Comparison of ENCODE assay signal across 17 cellular contexts in genomic region chr5:158978061-158978745, GRCh38.
DNase-seq lines count a peak whose midpoint lies in the region; ATAC-seq, FAIRE-seq and TF ChIP-seq lines count a peak whose summit lies in the region.
"Had no signal": no experiment of that assay in that cellular context is flagged by ENCODE, and none has a peak within 500 bp of the region (broad histone marks: within the 10 kb centered on the region; RNA-seq: fewer than 3 reads in every experiment).

No MANE protein-coding gene starts in this region.

- no peaks in the 10 kb centered on the region for H3K36me3 Mint-ChIP-seq in activated naive CD4-positive, alpha-beta T cell treated with anti-CD3 and anti-CD28 coated beads, Interleukin-2, amount 10 ng/mL, durations not matched to agents 7 days and 5 days
- H3K36me3 Mint-ChIP-seq: CD4-positive, alpha-beta memory T cell had no signal

- H3K27ac ChIP-seq in C4-2B (peak overlapping the region; percentile 9; the same call in 1 of the 2 replicates), VCaP (peak overlapping the region; percentile 80), pancreas (peak overlapping the region in 2 of 4 donors; percentile 37 to 46), lower lobe of right lung (no peak overlapping the region), small intestine (ENCODE audit: low read depth in 1 of 2, low read length in 1 of 2) (no peak overlapping the region)
- H3K27ac ChIP-seq: adrenal gland, prostate gland had no signal

- H3K9me3 ChIP-seq in pancreas: no peaks in the 10 kb centered on the region
- no peaks in the 10 kb centered on the region for H3K9me3 ChIP-seq in lower lobe of right lung
- H3K9me3 ChIP-seq in small intestine (ENCODE audit: control insufficient read depth, low read depth): no peaks in the 10 kb centered on the region
- H3K9me3 ChIP-seq: adrenal gland, prostate gland had no signal

- ATAC-seq in pancreas: peak in 3 of 4 donors; percentile 50 to 66 (median 51)
- no peak for ATAC-seq in lower lobe of right lung
- ATAC-seq: stimulated activated naive B cell treated with anti-CD40 and anti-IgM and Interleukin-4, amounts not matched to agents 10 μg/mL and 1 μg/mL and 100 μg/mL, for 72 hours had no signal

- H3K9me3 Mint-ChIP-seq in activated naive CD4-positive, alpha-beta T cell treated with anti-CD3 and anti-CD28 coated beads, Interleukin-2, amount 10 ng/mL, durations not matched to agents 7 days and 5 days: no peaks in the 10 kb centered on the region
- H3K9me3 Mint-ChIP-seq: activated B cell treated with CpG ODN at 0.5 μM for 24 hours; CD4-positive, alpha-beta memory T cell; stimulated activated naive B cell treated with anti-CD40 and anti-IgM and Interleukin-4, amounts not matched to agents 10 μg/mL and 1 μg/mL and 100 μg/mL, for 72 hours had no signal

- H3K27me3 Mint-ChIP-seq in activated naive CD4-positive, alpha-beta T cell treated with anti-CD3 and anti-CD28 coated beads, Interleukin-2, amount 10 ng/mL, durations not matched to agents 7 days and 5 days: peaks cover 6% of the 10 kb centered on the region
- H3K27me3 Mint-ChIP-seq: activated B cell treated with CpG ODN at 0.5 μM for 24 hours; stimulated activated naive B cell treated with anti-CD40 and anti-IgM and Interleukin-4, amounts not matched to agents 10 μg/mL and 1 μg/mL and 100 μg/mL, for 72 hours had no signal

- H3K27me3 ChIP-seq in pancreas (no peaks in the 10 kb centered on the region), lower lobe of right lung (ENCODE audit: low read depth) (no peaks in the 10 kb centered on the region), small intestine (ENCODE audit: control insufficient read depth in 2 of 2, insufficient read depth in 2 of 2, low read length in 2 of 2) (no peaks in the 10 kb centered on the region)
- H3K27me3 ChIP-seq: adrenal gland had no signal

- CTCF ChIA-PET in activated naive CD4-positive, alpha-beta T cell treated with anti-CD3 and anti-CD28 coated beads, Interleukin-2, amount 10 ng/mL, durations not matched to agents 7 days and 5 days (lab: Charles Lee): no interaction called here

- DNase-seq in fibroblast of peridontal ligament (ENCODE audit: extremely low read depth) (peak; percentile 81), pancreas (no peak), lower lobe of right lung (no peak), small intestine (no peak), cerebellar cortex (ENCODE audit: low spot score) (no peak)
- DNase-seq in activated naive CD4-positive, alpha-beta T cell treated with anti-CD3 and anti-CD28 coated beads, Interleukin-2, amount 10 ng/mL, durations not matched to agents 7 days and 5 days: no peak
- DNase-seq: activated B cell treated with CpG ODN at 0.5 μM for 24 hours; adrenal gland; CD4-positive, alpha-beta memory T cell; KBM-7; mesendoderm; NCI-H1694 treated with DMSO at 0.1 percent for 48 hours; stimulated activated CD4-positive, alpha-beta T cell treated with anti-CD3 and anti-CD28 coated beads, Interleukin-4, amount 100 ng/mL, for 1 hour; stimulated activated naive B cell treated with anti-CD40 and anti-IgM and Interleukin-4, amounts not matched to agents 10 μg/mL and 1 μg/mL and 100 μg/mL, for 72 hours had no signal

- FAIRE-seq in pancreas (lab: Jason Lieb, UNC) (no peak), small intestine (lab: Jason Lieb, UNC) (no peak)

- intact Hi-C loops in pancreas (cut with DNase I) (no loop called here), lower lobe of right lung (cut with DNase I) (no loop called here)

- no peak overlapping the region for H3K27ac Mint-ChIP-seq in activated naive CD4-positive, alpha-beta T cell treated with anti-CD3 and anti-CD28 coated beads, Interleukin-2, amount 10 ng/mL, durations not matched to agents 7 days and 5 days
- H3K27ac Mint-ChIP-seq: activated B cell treated with CpG ODN at 0.5 μM for 24 hours; CD4-positive, alpha-beta memory T cell; stimulated activated naive B cell treated with anti-CD40 and anti-IgM and Interleukin-4, amounts not matched to agents 10 μg/mL and 1 μg/mL and 100 μg/mL, for 72 hours had no signal

- H3K4me3 Mint-ChIP-seq in activated naive CD4-positive, alpha-beta T cell treated with anti-CD3 and anti-CD28 coated beads, Interleukin-2, amount 10 ng/mL, durations not matched to agents 7 days and 5 days: no peak overlapping the region
- H3K4me3 Mint-ChIP-seq: activated B cell treated with CpG ODN at 0.5 μM for 24 hours; CD4-positive, alpha-beta memory T cell; stimulated activated naive B cell treated with anti-CD40 and anti-IgM and Interleukin-4, amounts not matched to agents 10 μg/mL and 1 μg/mL and 100 μg/mL, for 72 hours had no signal

- TF ChIP-seq CTCF in C4-2B (conservative IDR thresholded peaks at IDR 0.05): no peak
- TF ChIP-seq CTCF in VCaP (conservative IDR thresholded peaks at IDR 0.05): no peak
- no peak for TF ChIP-seq CTCF in pancreas (IDR thresholded peaks at IDR 0.05)
- no peak for TF ChIP-seq CTCF in lower lobe of right lung (IDR thresholded peaks at IDR 0.05)

- no peaks in the 10 kb centered on the region for H3K36me3 ChIP-seq in pancreas
- H3K36me3 ChIP-seq in lower lobe of right lung: no peaks in the 10 kb centered on the region
- H3K36me3 ChIP-seq in small intestine (ENCODE audit: control insufficient read depth in 2 of 2, insufficient read depth in 2 of 2, low read length in 2 of 2): no peaks in the 10 kb centered on the region
- H3K36me3 ChIP-seq: adrenal gland, prostate gland had no signal

- H3K4me3 ChIP-seq in pancreas (no peak overlapping the region), lower lobe of right lung (no peak overlapping the region), small intestine (ENCODE audit: low read depth in 1 of 2, low read length in 2 of 2) (no peak overlapping the region)
- H3K4me3 ChIP-seq: adrenal gland, prostate gland had no signal

- WGBS in pancreas, 2 donors: 52 to 58% methylated on average over 13 of the region's 13 CpGs
- WGBS in small intestine, 3 donors: 83 to 89% (median 85%) methylated on average over 13 of the region's 13 CpGs

- peaks cover 6 to 25% (median 13%) of the 10 kb centered on the region in 3 donors for H3K4me1 ChIP-seq in pancreas
- peaks cover 21% of the 10 kb centered on the region for H3K4me1 ChIP-seq in lower lobe of right lung
- no peaks in the 10 kb centered on the region for H3K4me1 ChIP-seq in small intestine (ENCODE audit: control insufficient read depth in 2 of 2, insufficient read depth in 1 of 2, low read depth in 1 of 2, low read length in 1 of 2)
- H3K4me1 ChIP-seq: prostate gland had no signal

- H3K4me1 Mint-ChIP-seq in activated naive CD4-positive, alpha-beta T cell treated with anti-CD3 and anti-CD28 coated beads, Interleukin-2, amount 10 ng/mL, durations not matched to agents 7 days and 5 days: no peaks in the 10 kb centered on the region

Comparison
In these comparisons a context has a peak if more than half of its experiments do, and no peak if none do; other contexts are left out.
1. H3K27ac ChIP-seq: peak in C4-2B (single experiment) and VCaP (single experiment); none in lower lobe of right lung (single experiment) and small intestine (0 of 2).
2. ATAC-seq: peak in pancreas (3 of 4); none in lower lobe of right lung (0 of 2).